8 cellular contexts compared by ENCODE assay signal in genomic region chr1:226109829-226110248, GRCh38. TPM values are rescaled to one million over a fixed set of nuclear protein-coding genes. Genes with fewer than 3 reads are reported as not detected.
DNase-seq lines count a peak whose midpoint lies in the region; ATAC-seq and TF ChIP-seq lines count a peak whose summit lies in the region.

No MANE protein-coding gene starts in this region.

- ATAC-seq in GM18909 (IDR thresholded peaks at IDR 0.05; ENCODE audit: poor library complexity, unreplicated experiment) = peak; percentile 76
- ATAC-seq in HG03159 (IDR thresholded peaks at IDR 0.05; ENCODE audit: unreplicated experiment) = peak; percentile 82
- peak; percentile 85 for ATAC-seq in left colon

- no peak for TF ChIP-seq CTCF in choroid plexus epithelial cell (conservative IDR thresholded peaks at IDR 0.05; ENCODE audit: low read depth, low read length)

- DNase-seq in AG08396 (ENCODE audit: low spot score) = peak; percentile 95
- peak; percentile 77 for DNase-seq in NCI-H460 (ENCODE audit: extremely low read depth, low read depth)
- peak; percentile 68 to 77 for DNase-seq in activated CD4-positive, alpha-beta T cell treated with anti-CD3 and anti-CD28 coated beads for 4 hours
- DNase-seq in choroid plexus epithelial cell (ENCODE audit: low read depth) = peak; percentile 73
- DNase-seq in left colon = peak; percentile 89 to 91
- DNase-seq in stimulated activated CD4-positive, alpha-beta T cell treated with anti-CD3 and anti-CD28 coated beads, Interleukin-1b, Interleukin-23, amount 100 ng/mL, for 48 hours = peak; percentile 80

- H3K4me3 ChIP-seq in choroid plexus epithelial cell (ENCODE audit: low read depth, low read length) = peak overlapping the region; percentile 58

- intact Hi-C loops in left colon (cut with DNase I, micrococcal nuclease) = no loop called here

RNA-seq across cellular contexts. Expression of gene H3-3A, which starts 47.3 kb away (rescaled TPM):
- 423 and 472 TPM in 2 replicates for total RNA-seq in NCI-H460 (2014; rRNA removed; shearing (Covaris generic))
- polyA plus RNA-seq in NCI-H460 (2014; cell fraction: nucleus; rRNA removed) = 311 and 341 TPM in 2 replicates
- total RNA-seq in left colon = 100 to 1,000 TPM; 743 to 759 TPM

Comparison
In these comparisons a context has a peak if more than half of its experiments do, and no peak if none do; other contexts are left out.
1. Peak in every context shown above with its lines: DNase-seq, ATAC-seq and H3K4me3 ChIP-seq.